ENCODE assay signal across 1 cellular context in the genomic region with DNA sequence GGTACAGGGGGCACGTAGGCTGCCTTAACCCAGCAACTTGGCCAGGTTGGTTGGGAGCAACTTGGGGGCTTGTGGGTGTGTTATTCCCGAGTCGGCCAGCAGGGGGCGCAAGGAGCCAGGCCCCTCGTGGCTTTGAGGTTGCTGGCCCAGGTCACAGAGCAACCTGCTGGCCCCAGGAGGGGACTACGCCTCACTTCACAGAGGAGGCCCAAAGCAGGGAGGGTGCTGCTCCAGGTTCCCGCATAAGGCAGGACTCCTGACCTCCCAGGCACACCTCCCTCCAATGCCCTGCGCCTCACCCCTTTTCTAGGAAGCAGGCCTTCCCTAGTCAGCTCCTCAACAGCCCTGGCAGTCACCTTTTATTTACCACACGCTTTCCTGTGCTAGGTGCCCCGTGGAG.
TF ChIP-seq lines count a peak whose summit lies in the region.

No MANE protein-coding gene starts in this region.

TF ChIP-seq in K562, 482 proteins besides CTCF, POLR2A, EP300 and RAD21 (continued from another document):
- TF ChIP-seq SAP30 (IDR thresholded peaks at IDR 0.05; ENCODE audit: borderline replicate concordance, insufficient read depth, low read depth, low read length, poor library complexity, severe bottlenecking) (no peak), TRIM25 (IDR thresholded peaks at IDR 0.05; ENCODE audit: borderline replicate concordance) (no peak), ZC3H11A (IDR thresholded peaks at IDR 0.05; ENCODE audit: low read depth, low read length) (no peak), SMC3 (conservative IDR thresholded peaks at IDR 0.05; ENCODE audit: insufficient read depth, low read depth, low read length) (peak; percentile 82), PREB (CRISPR knock-in tag; IDR thresholded peaks at IDR 0.05) (0 out of 2 replicates have a peak, but pooled peaks have one; percentile 37), GABPB1 (CRISPR knock-in tag; IDR thresholded peaks at IDR 0.05) (peak; percentile 46; the same call in 1 of the 2 replicates), CTBP1 (IDR thresholded peaks at IDR 0.05; ENCODE audit: borderline replicate concordance) (peak; percentile 39; the same call in 1 of the 2 replicates), POLR2G (IDR thresholded peaks at IDR 0.05; ENCODE audit: low read depth, low read length) (peak; percentile 48; the same call in 1 of the 2 replicates), HNRNPK (IDR thresholded peaks at IDR 0.05; ENCODE audit: low read depth, low read length, poor library complexity, severe bottlenecking) (no peak), PHF8 (IDR thresholded peaks at IDR 0.05; ENCODE audit: borderline replicate concordance, low read length) (no peak), MEIS2 (IDR thresholded peaks at IDR 0.05; ENCODE audit: partially characterized antibody) (no peak), CHCHD3 (CRISPR knock-in tag; IDR thresholded peaks at IDR 0.05) (no peak), RBM25 (IDR thresholded peaks at IDR 0.05; ENCODE audit: low read depth, low read length, severe bottlenecking) (no peak), MAZ (CRISPR knock-in tag; conservative IDR thresholded peaks at IDR 0.05 in 1 of 2, IDR thresholded peaks at IDR 0.05 in 1 of 2) (peak; percentile 52 to 79), STAT5B (CRISPR knock-in tag; IDR thresholded peaks at IDR 0.05) (no peak), RBM17 (IDR thresholded peaks at IDR 0.05; ENCODE audit: borderline replicate concordance, low read depth, low read length) (no peak), TEAD1 (CRISPR knock-in tag; IDR thresholded peaks at IDR 0.05) (0 out of 4 replicates have a peak, but pooled peaks of 1 of the 2 experiments have one; percentile 25), SMAD4 (CRISPR knock-in tag; conservative IDR thresholded peaks at IDR 0.05) (no peak), MNT (conservative IDR thresholded peaks at IDR 0.05) (peak in 1 of 2 experiments; percentile 61; a peak in 3 of 4 replicates), ZNF384 (IDR thresholded peaks at IDR 0.05; ENCODE audit: low read depth, low read length) (peak; percentile 49; the same call in 1 of the 2 replicates), PRPF4 (IDR thresholded peaks at IDR 0.05; ENCODE audit: insufficient read depth, low read depth, low read length, poor library complexity, severe bottlenecking) (no peak), MEF2A (IDR thresholded peaks at IDR 0.05; ENCODE audit: control insufficient read depth, low read depth, low read length) (no peak), MLLT1 (IDR thresholded peaks at IDR 0.05) (no peak), TCF3 (CRISPR knock-in tag; IDR thresholded peaks at IDR 0.05) (no peak), NEUROD1 (IDR thresholded peaks at IDR 0.05; ENCODE audit: borderline replicate concordance, low read depth, low read length, partially characterized antibody) (peak; percentile 44), ESRRB (CRISPR knock-in tag; IDR thresholded peaks at IDR 0.05; ENCODE audit: borderline replicate concordance) (no peak), CREM (IDR thresholded peaks at IDR 0.05; ENCODE audit: low read depth) (0 out of 2 replicates have a peak, but pooled peaks have one; percentile 40), U2AF1 (optimal IDR thresholded peaks at IDR 0.05; ENCODE audit: low read depth, low read length) (no peak), ZNF217 (CRISPR knock-in tag; IDR thresholded peaks at IDR 0.05) (no peak), NONO (IDR thresholded peaks at IDR 0.05; ENCODE audit: low read depth in 2 of 2, low read length in 1 of 2) (0 out of 4 replicates have a peak, but pooled peaks of 1 of the 2 experiments have one; percentile 26), VEZF1 (CRISPR knock-in tag; IDR thresholded peaks at IDR 0.05) (peak; percentile 29; the same call in 1 of the 2 replicates), SMARCA4 (IDR thresholded peaks at IDR 0.05) (no peak), CXXC5 (CRISPR knock-in tag; IDR thresholded peaks at IDR 0.05) (0 out of 2 replicates have a peak, but pooled peaks have one; percentile 21), NCOA2 (IDR thresholded peaks at IDR 0.05; ENCODE audit: partially characterized antibody in 2 of 2) (no peak), FOXA3 (CRISPR knock-in tag; conservative IDR thresholded peaks at IDR 0.05 in 1 of 2, IDR thresholded peaks at IDR 0.05 in 1 of 2) (0 out of 4 replicates have a peak, but pooled peaks of 1 of the 2 experiments have one; percentile 42), RBFOX2 (IDR thresholded peaks at IDR 0.05; ENCODE audit: low read depth, low read length) (peak; percentile 40), CBX3 (IDR thresholded peaks at IDR 0.05; ENCODE audit: borderline replicate concordance in 1 of 2, low read length in 2 of 2) (0 out of 3 replicates have a peak, but pooled peaks of 1 of the 2 experiments have one; percentile 22), NFIC (IDR thresholded peaks at IDR 0.05) (no peak)
- TF ChIP-seq, protein P1, sequence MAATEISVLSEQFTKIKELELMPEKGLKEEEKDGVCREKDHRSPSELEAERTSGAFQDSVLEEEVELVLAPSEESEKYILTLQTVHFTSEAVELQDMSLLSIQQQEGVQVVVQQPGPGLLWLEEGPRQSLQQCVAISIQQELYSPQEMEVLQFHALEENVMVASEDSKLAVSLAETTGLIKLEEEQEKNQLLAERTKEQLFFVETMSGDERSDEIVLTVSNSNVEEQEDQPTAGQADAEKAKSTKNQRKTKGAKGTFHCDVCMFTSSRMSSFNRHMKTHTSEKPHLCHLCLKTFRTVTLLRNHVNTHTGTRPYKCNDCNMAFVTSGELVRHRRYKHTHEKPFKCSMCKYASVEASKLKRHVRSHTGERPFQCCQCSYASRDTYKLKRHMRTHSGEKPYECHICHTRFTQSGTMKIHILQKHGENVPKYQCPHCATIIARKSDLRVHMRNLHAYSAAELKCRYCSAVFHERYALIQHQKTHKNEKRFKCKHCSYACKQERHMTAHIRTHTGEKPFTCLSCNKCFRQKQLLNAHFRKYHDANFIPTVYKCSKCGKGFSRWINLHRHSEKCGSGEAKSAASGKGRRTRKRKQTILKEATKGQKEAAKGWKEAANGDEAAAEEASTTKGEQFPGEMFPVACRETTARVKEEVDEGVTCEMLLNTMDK (IDR thresholded peaks at IDR 0.05; ENCODE audit: borderline replicate concordance, insufficient read depth, low read depth, low read length, poor library complexity, severe bottlenecking): peak; percentile 71
- TF ChIP-seq, protein P2, sequence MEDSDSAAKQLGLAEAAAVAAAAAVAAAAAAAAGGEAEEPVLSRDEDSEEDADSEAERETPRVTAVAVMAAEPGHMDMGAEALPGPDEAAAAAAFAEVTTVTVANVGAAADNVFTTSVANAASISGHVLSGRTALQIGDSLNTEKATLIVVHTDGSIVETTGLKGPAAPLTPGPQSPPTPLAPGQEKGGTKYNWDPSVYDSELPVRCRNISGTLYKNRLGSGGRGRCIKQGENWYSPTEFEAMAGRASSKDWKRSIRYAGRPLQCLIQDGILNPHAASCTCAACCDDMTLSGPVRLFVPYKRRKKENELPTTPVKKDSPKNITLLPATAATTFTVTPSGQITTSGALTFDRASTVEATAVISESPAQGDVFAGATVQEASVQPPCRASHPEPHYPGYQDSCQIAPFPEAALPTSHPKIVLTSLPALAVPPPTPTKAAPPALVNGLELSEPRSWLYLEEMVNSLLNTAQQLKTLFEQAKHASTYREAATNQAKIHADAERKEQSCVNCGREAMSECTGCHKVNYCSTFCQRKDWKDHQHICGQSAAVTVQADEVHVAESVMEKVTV (CRISPR knock-in tag; IDR thresholded peaks at IDR 0.05): peak; percentile 45; the same call in 1 of the 2 replicates
- TF ChIP-seq, protein P3, sequence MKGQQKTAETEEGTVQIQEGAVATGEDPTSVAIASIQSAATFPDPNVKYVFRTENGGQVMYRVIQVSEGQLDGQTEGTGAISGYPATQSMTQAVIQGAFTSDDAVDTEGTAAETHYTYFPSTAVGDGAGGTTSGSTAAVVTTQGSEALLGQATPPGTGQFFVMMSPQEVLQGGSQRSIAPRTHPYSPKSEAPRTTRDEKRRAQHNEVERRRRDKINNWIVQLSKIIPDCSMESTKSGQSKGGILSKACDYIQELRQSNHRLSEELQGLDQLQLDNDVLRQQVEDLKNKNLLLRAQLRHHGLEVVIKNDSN (CRISPR knock-in tag; IDR thresholded peaks at IDR 0.05): peak; percentile 69
